ENCODE assay signal across 8 cellular contexts in the genomic region with DNA sequence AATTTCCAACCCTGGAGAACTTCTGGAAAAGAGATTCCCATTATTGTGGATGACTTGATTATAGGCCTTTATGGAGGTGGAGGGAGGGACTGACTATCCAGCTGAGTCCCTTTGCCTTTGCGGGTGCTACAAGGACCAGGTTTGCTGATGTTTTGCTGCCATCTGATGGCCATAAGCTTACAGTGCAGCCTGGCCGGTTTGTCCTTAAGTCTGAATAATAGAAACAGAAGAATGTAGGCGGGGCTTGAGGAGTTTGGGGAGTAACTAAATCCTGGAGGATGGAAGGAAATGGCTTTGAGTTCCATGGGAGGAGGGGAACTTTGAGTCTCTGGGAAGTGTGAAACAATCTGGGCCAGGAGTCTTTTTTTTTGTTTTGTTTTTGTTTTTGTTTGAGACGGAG. TPM values are rescaled to one million over a fixed set of nuclear protein-coding genes. Genes with fewer than 3 reads are reported as not detected.
A peak's percentile ranks its signal among the peaks of the same experiment; 100 is the strongest.
DNase-seq lines count a peak whose midpoint lies in the region; ATAC-seq and TF ChIP-seq lines count a peak whose summit lies in the region.

No MANE protein-coding gene starts in this region.

- no peak for TF ChIP-seq EP300 in SK-N-SH (IDR thresholded peaks at IDR 0.05; ENCODE audit: borderline replicate concordance in 1 of 2, low read depth in 1 of 2, low read length in 1 of 2)

- H3K79me2 ChIP-seq in SK-N-SH (ENCODE audit: insufficient read depth) = no peaks in the 10 kb centered on the region

- peak; percentile 99 for TF ChIP-seq CTCF in SK-N-SH (IDR thresholded peaks at IDR 0.05)

- no peak for ATAC-seq in HG03095 (IDR thresholded peaks at IDR 0.05; ENCODE audit: unreplicated experiment)

- CTCF ChIA-PET in SK-N-SH (lab: Yijun Ruan, JAX) = interaction anchor here (0.6 to 3.4 kb wide), 32 partner anchors 8 to 548 kb away, joined by 3 to 48 read pairs (median 4); no protein-coding TSS in a partner anchor

- no peaks in the 10 kb centered on the region for H3K27me3 ChIP-seq in H7 (ENCODE audit: control insufficient read depth, insufficient read depth, low read length)
- H3K27me3 ChIP-seq in SK-N-SH (ENCODE audit: insufficient read depth) = peaks cover 27% of the 10 kb centered on the region

- H4K20me1 ChIP-seq in SK-N-SH (ENCODE audit: insufficient read depth) = no peaks in the 10 kb centered on the region

- DNase-seq in ELF-1 (ENCODE audit: low read depth, low spot score) = peak; percentile 97
- DNase-seq in H7 = peak; percentile 78
- peak; percentile 84 for DNase-seq in NCI-H1048 (lab: John Stamatoyannopoulos, UW)
- peak; percentile 74 for DNase-seq in SK-N-SH
- DNase-seq in activated naive CD4-positive, alpha-beta T cell treated with anti-CD3 and anti-CD28 coated beads, Interleukin-2, amount 50 U/mL, for 16 hours = peak; percentile 68
- DNase-seq in head of caudate nucleus = peak; percentile 49 to 93 (median 84)
- DNase-seq in posterior vena cava (ENCODE audit: low spot score) = peak; percentile 94

- H3K4me1 ChIP-seq in SK-N-SH (ENCODE audit: control insufficient read depth in 1 of 2, insufficient read depth in 2 of 2, low read depth in 1 of 2, low read length in 1 of 2) = peaks cover 0 to 12% of the 10 kb centered on the region in 2 experiments; a peak in 1 of 4 replicates

- POLR2A ChIA-PET in SK-N-SH (lab: Yijun Ruan, JAX) = no interaction called here

- H3K27ac ChIP-seq in SK-N-SH (ENCODE audit: low read depth in 2 of 2, low read length in 1 of 2) = no peak overlapping the region

- no peaks in the 10 kb centered on the region for H3F3A ChIP-seq in SK-N-SH (replicated peaks; ENCODE audit: insufficient read depth)

- WGBS in SK-N-SH (ENCODE audit: low lambda C conversion rate) = 0% methylated on average over 4 of the region's 4 CpGs

- no peak overlapping the region for H3K4me3 ChIP-seq in H7 (ENCODE audit: insufficient read depth, low read depth, low read length)
- H3K4me3 ChIP-seq in SK-N-SH (ENCODE audit: low read depth in 2 of 2, low read length in 1 of 2) = peak overlapping the region in 1 of 2 experiments; percentile 28; a peak in 1 of 4 replicates

- H3K36me3 ChIP-seq in H7 (replicated peaks; ENCODE audit: control insufficient read depth, insufficient read depth, low read length) (no peaks in the 10 kb centered on the region), SK-N-SH (replicated peaks in 1 of 2; ENCODE audit: control insufficient read depth in 1 of 2, insufficient read depth in 2 of 2, low read length in 1 of 2) (no peaks in the 10 kb centered on the region)

- peak; percentile 96 for TF ChIP-seq RAD21 in SK-N-SH (IDR thresholded peaks at IDR 0.05; ENCODE audit: low read length)

- H3K9me3 ChIP-seq in SK-N-SH = no peaks in the 10 kb centered on the region

- intact Hi-C loops in head of caudate nucleus (cut with DNase I) = loop anchor here (5.0 to 10.0 kb wide), 2 partner anchors 158 to 540 kb away; no protein-coding TSS in a partner anchor
- intact Hi-C loops in posterior vena cava (cut with DNase I) = loop anchor here in 1 of 2 donors (5.0 to 10.0 kb wide), 2 partner anchors 158 to 550 kb away; no protein-coding TSS in a partner anchor

- no peak overlapping the region for H3K4me2 ChIP-seq in SK-N-SH

- H3K9ac ChIP-seq in SK-N-SH = no peak overlapping the region

- H3K9me2 ChIP-seq in SK-N-SH = no peaks in the 10 kb centered on the region

- no peak overlapping the region for H2AFZ ChIP-seq in SK-N-SH (ENCODE audit: low read depth)

TF ChIP-seq in SK-N-SH, 30 proteins besides CTCF, POLR2A, EP300 and RAD21:
- TF ChIP-seq NFIC (IDR thresholded peaks at IDR 0.05; ENCODE audit: borderline replicate concordance) (no peak), CHD2 (IDR thresholded peaks at IDR 0.05; ENCODE audit: low read length, partially characterized antibody) (peak; percentile 30), SMC3 (IDR thresholded peaks at IDR 0.05; ENCODE audit: low read depth, low read length) (peak; percentile 93)

RNA-seq across cellular contexts. Expression of gene CD1D, which starts 55.7 kb away (rescaled TPM):
- total RNA-seq in H7 (2014; rRNA removed; shearing (Covaris generic)) = 5.9 and 6.4 TPM in 2 replicates
- not detected in 2 replicates for polyA plus RNA-seq in SK-N-SH (2012; rRNA removed)
- polyA plus RNA-seq in SK-N-SH (2012; cell fraction: cytosol; rRNA removed) = 0.01 TPM in 1 of 2 replicates, not detected in the other
- 0.04 and 0.05 TPM in 2 replicates for polyA plus RNA-seq in SK-N-SH (2012; cell fraction: nucleus; rRNA removed)
- total RNA-seq in posterior vena cava = 1 to 10 TPM; 1.4 to 2.4 TPM
